ENCODE assay signal across 21 cellular contexts in genomic region chr9:117019242-117019641, GRCh38.
"Had no signal": no experiment of that assay in that cellular context is flagged by ENCODE, and none has a peak within 500 bp of the region (broad histone marks: within the 10 kb centered on the region; RNA-seq: fewer than 3 reads in every experiment).

No MANE protein-coding gene starts in this region.

- H3K4me3 ChIP-seq: coronary artery, dorsolateral prefrontal cortex, esophagus muscularis mucosa, gastrocnemius medialis, heart right ventricle, left lung, lower lobe of right lung, mucosa of descending colon had no signal

- H3K27me3 ChIP-seq: dorsolateral prefrontal cortex, esophagus muscularis mucosa, foreskin keratinocyte had no signal

- DNase-seq: dermis blood vessel endothelial cell; dorsolateral prefrontal cortex; effector CD4-positive, alpha-beta T cell; effector memory CD4-positive, alpha-beta T cell; gastrocnemius medialis; glutamatergic neuron; head of caudate nucleus; heart right ventricle; hippocampal formation; left cardiac atrium; left lung; left ventricle myocardium superior; lower lobe of right lung; mesenchymal stem cell; mucosa of descending colon; naive B cell; natural killer cell had no signal

- H3K9me3 ChIP-seq: esophagus muscularis mucosa, gastrocnemius medialis, lower lobe of right lung, mucosa of descending colon had no signal

- H3K4me1 Mint-ChIP-seq: mesothelial cell of epicardium, naive B cell, natural killer cell had no signal

- H3K27ac Mint-ChIP-seq: mesothelial cell of epicardium, naive B cell, natural killer cell had no signal

- H3K27me3 Mint-ChIP-seq: naive B cell had no signal

- ATAC-seq: foreskin keratinocyte, gastrocnemius medialis, heart right ventricle, left cardiac atrium, left lung, left ventricle myocardium superior, lower lobe of right lung, mucosa of descending colon, natural killer cell had no signal

- H3K36me3 ChIP-seq: esophagus muscularis mucosa, gastrocnemius medialis, heart right ventricle, left lung, lower lobe of right lung had no signal

- H3K9me3 Mint-ChIP-seq: mesothelial cell of epicardium had no signal

- H3K36me3 Mint-ChIP-seq: mesothelial cell of epicardium, naive B cell, natural killer cell had no signal

- H3K4me1 ChIP-seq: esophagus muscularis mucosa, foreskin keratinocyte, gastrocnemius medialis, heart right ventricle, left lung, lower lobe of right lung had no signal

- H3K4me3 Mint-ChIP-seq: mesothelial cell of epicardium, naive B cell, natural killer cell had no signal

- H3K27ac ChIP-seq: coronary artery, dorsolateral prefrontal cortex, esophagus muscularis mucosa, foreskin keratinocyte, gastrocnemius medialis, heart right ventricle, left lung, lower lobe of right lung had no signal
